Comparison of ENCODE assay signal across 16 cellular contexts in the genomic region with DNA sequence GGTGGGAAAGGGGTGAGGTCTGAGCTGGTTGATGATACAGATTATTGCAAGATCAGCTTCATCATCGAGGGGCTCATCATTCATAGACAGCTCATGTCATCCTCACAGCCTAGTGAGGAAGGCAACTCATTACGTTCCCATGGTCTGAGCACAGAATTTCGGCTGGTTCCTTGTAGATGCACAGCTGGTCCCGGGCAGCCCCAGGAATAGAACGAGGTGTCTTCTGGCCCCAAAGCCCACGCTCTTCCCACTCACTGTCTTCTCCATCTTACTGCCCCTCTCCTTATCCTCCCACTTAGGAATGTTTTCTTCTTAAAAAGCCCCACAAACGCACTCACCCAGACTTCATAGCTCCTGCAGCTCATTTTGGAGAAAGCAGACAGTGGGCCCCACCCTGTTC.
"Had no signal": no experiment of that assay in that cellular context is flagged by ENCODE, and none has a peak within 500 bp of the region (broad histone marks: within the 10 kb centered on the region; RNA-seq: fewer than 3 reads in every experiment).

No MANE protein-coding gene starts in this region.

- H3K27ac Mint-ChIP-seq: activated CD4-positive, alpha-beta memory T cell treated with anti-CD3 and anti-CD28 coated beads for 36 hours; activated naive CD8-positive, alpha-beta T cell; activated T-helper 1 cell treated with anti-CD3 and anti-CD28 coated beads, Interleukin-12 subunit alpha, Interleukin-12 subunit beta, Interleukin-2, Interleukin-4 antibody, amounts not matched to agents 30 ng/mL and 10 ng/mL and 1 ng/mL, durations not matched to agents 14 hours and 24 hours and 36 hours; memory B cell had no signal

- H3K4me3 ChIP-seq: body of pancreas, pancreas had no signal

- H3K4me1 ChIP-seq: body of pancreas, pancreas had no signal

- H3K36me3 Mint-ChIP-seq: activated CD4-positive, alpha-beta memory T cell treated with anti-CD3 and anti-CD28 coated beads for 36 hours; activated naive CD8-positive, alpha-beta T cell; memory B cell had no signal

- H3K9me3 ChIP-seq: body of pancreas, pancreas had no signal

- H3K9me3 Mint-ChIP-seq: activated CD4-positive, alpha-beta memory T cell treated with anti-CD3 and anti-CD28 coated beads for 36 hours; activated T-helper 1 cell treated with anti-CD3 and anti-CD28 coated beads, Interleukin-12 subunit alpha, Interleukin-12 subunit beta, Interleukin-2, Interleukin-4 antibody, amounts not matched to agents 30 ng/mL and 10 ng/mL and 1 ng/mL, durations not matched to agents 14 hours and 24 hours and 36 hours; memory B cell had no signal

- H3K36me3 ChIP-seq: pancreas had no signal

- H3K27ac ChIP-seq: pancreas had no signal

- FAIRE-seq: endometrium, frontal cortex, pancreas had no signal

- DNase-seq: activated CD4-positive, alpha-beta memory T cell treated with anti-CD3 and anti-CD28 coated beads for 36 hours; activated T-cell treated with anti-CD3 and anti-CD28 coated beads for 4 hours; body of pancreas; cortex of kidney; erythroblast; stimulated activated CD4-positive, alpha-beta T cell treated with anti-CD3 and anti-CD28 coated beads, Interleukin-12 subunit alpha, Interleukin-12 subunit beta, amount 100 ng/mL, for 4 hours; stimulated activated CD4-positive, alpha-beta T cell treated with anti-CD3 and anti-CD28 coated beads, Interleukin-1b, Interleukin-23, amount 100 ng/mL, for 48 hours; stimulated activated CD8-positive, alpha-beta memory T cell treated with anti-CD3 and anti-CD28 coated beads, Interleukin-4, amount 100 ng/mL, for 48 hours; stimulated activated naive CD4-positive, alpha-beta T cell; trophoblast cell had no signal

- H3K4me3 Mint-ChIP-seq: activated CD4-positive, alpha-beta memory T cell treated with anti-CD3 and anti-CD28 coated beads for 36 hours; activated naive CD8-positive, alpha-beta T cell; activated T-helper 1 cell treated with anti-CD3 and anti-CD28 coated beads, Interleukin-12 subunit alpha, Interleukin-12 subunit beta, Interleukin-2, Interleukin-4 antibody, amounts not matched to agents 30 ng/mL and 10 ng/mL and 1 ng/mL, durations not matched to agents 14 hours and 24 hours and 36 hours; memory B cell had no signal

- H3K27me3 ChIP-seq: body of pancreas, pancreas had no signal
